In genomic region chr18:493974-494601, GRCh38 we compare ENCODE assay signal across 1 cellular context.
A peak's percentile ranks its signal among the peaks of the same experiment; 100 is the strongest.
TF ChIP-seq lines count a peak whose summit lies in the region.

No MANE protein-coding gene starts in this region.

TF ChIP-seq in HEK293, 187 proteins besides CTCF, POLR2A, EP300 and RAD21 (continued from another document and continues in another):
- TF ChIP-seq PATZ1 (tag by site-specific recombination; IDR thresholded peaks at IDR 0.05), result peak; percentile 32; the same call in 1 of the 2 replicates
- TF ChIP-seq OVOL3 (tag by site-specific recombination; IDR thresholded peaks at IDR 0.05), result peak; percentile 91
- TF ChIP-seq ZNF580 (tag by site-specific recombination; IDR thresholded peaks at IDR 0.05), result no peak
- peak; percentile 80 for TF ChIP-seq KLF17 (tag by site-specific recombination; IDR thresholded peaks at IDR 0.05)
- TF ChIP-seq ZNF391 (tag by site-specific recombination; IDR thresholded peaks at IDR 0.05; ENCODE audit: borderline replicate concordance, low read depth), result 0 out of 2 replicates have a peak, but pooled peaks have one; percentile 55
- TF ChIP-seq PRDM4 (tag by site-specific recombination; IDR thresholded peaks at IDR 0.05), result peak; percentile 78; the same call in 1 of the 2 replicates
- TF ChIP-seq ZNF654 (tag by site-specific recombination; IDR thresholded peaks at IDR 0.05; ENCODE audit: low read depth), result no peak; the same call in 1 of the 2 replicates
- no peak for TF ChIP-seq ZNF280D (tag by site-specific recombination; IDR thresholded peaks at IDR 0.05)
- no peak for TF ChIP-seq ELK4 (IDR thresholded peaks at IDR 0.05; ENCODE audit: borderline replicate concordance, low read depth, low read length)
- peak; percentile 87 for TF ChIP-seq ZNF629 (tag by site-specific recombination; IDR thresholded peaks at IDR 0.05)
- TF ChIP-seq ZNF404 (tag by site-specific recombination; IDR thresholded peaks at IDR 0.05), result no peak
- peak; percentile 47 for TF ChIP-seq ZNF513 (tag by site-specific recombination; IDR thresholded peaks at IDR 0.05)
- no peak for TF ChIP-seq ZNF677 (tag by site-specific recombination; IDR thresholded peaks at IDR 0.05)
- no peak for TF ChIP-seq ZFHX2 (tag by site-specific recombination; conservative IDR thresholded peaks at IDR 0.05)
- TF ChIP-seq KLF7 (tag by site-specific recombination; IDR thresholded peaks at IDR 0.05; ENCODE audit: borderline replicate concordance), result no peak
- no peak for TF ChIP-seq ZNF521 (tag by site-specific recombination; IDR thresholded peaks at IDR 0.05)
- peak; percentile 100 for TF ChIP-seq WT1 (tag by site-specific recombination; IDR thresholded peaks at IDR 0.05)
- TF ChIP-seq INSM2 (tag by site-specific recombination; IDR thresholded peaks at IDR 0.05), result peak; percentile 99
- no peak for TF ChIP-seq ZNF600 (tag by site-specific recombination; IDR thresholded peaks at IDR 0.05)
- no peak for TF ChIP-seq ZSCAN16 (tag by site-specific recombination; IDR thresholded peaks at IDR 0.05)
- no peak for TF ChIP-seq RBAK (tag by site-specific recombination; IDR thresholded peaks at IDR 0.05)
- TF ChIP-seq ZNF239 (tag by site-specific recombination; IDR thresholded peaks at IDR 0.05), result no peak
- TF ChIP-seq IKZF3 (tag by site-specific recombination; IDR thresholded peaks at IDR 0.05), result peak; percentile 35
- TF ChIP-seq ZNF302 (tag by site-specific recombination; IDR thresholded peaks at IDR 0.05; ENCODE audit: low read depth), result no peak
- TF ChIP-seq MYNN (tag by site-specific recombination; IDR thresholded peaks at IDR 0.05; ENCODE audit: borderline replicate concordance), result no peak
- peak; percentile 76 for TF ChIP-seq ZBTB17 (tag by site-specific recombination; IDR thresholded peaks at IDR 0.05)
- no peak for TF ChIP-seq ZNF280C (tag by site-specific recombination; IDR thresholded peaks at IDR 0.05)
- no peak for TF ChIP-seq ZNF785 (tag by site-specific recombination; IDR thresholded peaks at IDR 0.05)
- no peak for TF ChIP-seq ZNF157 (tag by site-specific recombination; IDR thresholded peaks at IDR 0.05)
- peak; percentile 72 for TF ChIP-seq ZNF146 (tag by site-specific recombination; IDR thresholded peaks at IDR 0.05)
- no peak for TF ChIP-seq ZNF23 (tag by site-specific recombination; IDR thresholded peaks at IDR 0.05; ENCODE audit: borderline replicate concordance)
- peak; percentile 76 for TF ChIP-seq ZNF366 (tag by site-specific recombination; conservative IDR thresholded peaks at IDR 0.05)
- TF ChIP-seq ZBTB7A (tag by site-specific recombination; IDR thresholded peaks at IDR 0.05; ENCODE audit: low read depth), result no peak; the same call in 1 of the 2 replicates
- TF ChIP-seq ZNF707 (tag by site-specific recombination; IDR thresholded peaks at IDR 0.05), result no peak
- TF ChIP-seq ZIC2 (tag by site-specific recombination; IDR thresholded peaks at IDR 0.05), result peak; percentile 45
- peak; percentile 97 for TF ChIP-seq SP7 (tag by site-specific recombination; IDR thresholded peaks at IDR 0.05)
- no peak for TF ChIP-seq ZNF555 (tag by site-specific recombination; conservative IDR thresholded peaks at IDR 0.05)
- no peak for TF ChIP-seq ZNF148 (tag by site-specific recombination; IDR thresholded peaks at IDR 0.05; ENCODE audit: borderline replicate concordance)
- TF ChIP-seq KLF9 (tag by site-specific recombination; IDR thresholded peaks at IDR 0.05; ENCODE audit: low read depth), result peak; percentile 51; the same call in 1 of the 2 replicates
- no peak for TF ChIP-seq ZNF292 (tag by site-specific recombination; IDR thresholded peaks at IDR 0.05; ENCODE audit: borderline replicate concordance, low read depth)
- peak; percentile 90 for TF ChIP-seq ZNF24 (tag by site-specific recombination; IDR thresholded peaks at IDR 0.05)
